8 cellular contexts compared by ENCODE assay signal in the genomic region with DNA sequence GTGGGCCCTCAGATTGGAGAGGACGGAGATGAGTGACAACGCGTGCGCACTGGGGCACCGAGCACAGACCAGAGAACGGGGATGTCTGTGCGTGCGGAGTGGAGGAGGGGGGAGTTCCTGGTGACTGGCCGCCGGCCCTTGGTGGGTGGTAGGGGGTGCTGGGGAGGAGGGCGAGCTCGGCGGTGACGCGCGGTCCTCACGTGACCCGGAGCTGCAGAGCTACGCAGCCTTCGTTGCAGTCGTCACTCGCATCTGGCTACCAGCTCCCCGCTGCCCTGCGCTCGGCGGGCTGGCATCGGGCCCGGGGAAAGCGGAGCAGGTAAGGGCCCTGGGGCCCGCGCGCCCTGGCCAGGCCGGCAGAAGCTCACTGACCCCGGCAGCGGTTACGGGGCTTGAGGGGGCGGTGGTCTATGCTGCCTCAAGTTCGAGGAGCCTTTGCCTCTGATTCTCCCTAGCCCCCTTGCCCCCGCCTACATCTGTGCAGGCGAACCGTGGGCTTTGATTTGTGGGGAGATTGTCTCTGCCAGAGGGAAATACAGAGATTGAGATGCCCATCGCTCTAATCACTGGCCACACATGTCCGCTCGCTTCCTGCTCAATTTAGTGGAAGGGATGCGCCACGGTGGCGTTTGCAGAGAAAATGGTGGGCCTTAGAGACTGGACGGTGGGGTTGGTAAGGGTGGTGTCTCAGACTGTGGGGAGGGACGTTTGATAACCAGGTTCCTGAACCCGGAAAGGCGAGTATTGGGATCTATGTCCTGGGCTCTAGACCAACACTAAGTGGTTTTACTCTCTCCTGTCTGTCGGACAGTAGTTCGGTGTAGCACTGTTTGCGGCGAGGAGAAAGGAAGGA. TPM values are rescaled to one million over a fixed set of nuclear protein-coding genes. Genes with fewer than 3 reads are reported as not detected.
A peak's percentile ranks its signal among the peaks of the same experiment; 100 is the strongest.
DNase-seq lines count a peak whose midpoint lies in the region; ATAC-seq and TF ChIP-seq lines count a peak whose summit lies in the region.

A gene (plus strand): TSS at position 245 of the 853 bp plus-strand sequence. CDS start 3,134 bp downstream, outside the sequence.

- no peaks in the 10 kb centered on the region for H3K9me3 Mint-ChIP-seq in activated CD4-positive, alpha-beta memory T cell treated with anti-CD3 and anti-CD28 coated beads, Interleukin-2, amount 10 ng/mL, durations not matched to agents 7 days and 5 days
- no peaks in the 10 kb centered on the region for H3K9me3 Mint-ChIP-seq in effector memory CD8-positive, alpha-beta T cell

- peak within 1 kb of the TSS; percentile 71 for H3K4me3 Mint-ChIP-seq in activated CD4-positive, alpha-beta memory T cell treated with anti-CD3 and anti-CD28 coated beads, Interleukin-2, amount 10 ng/mL, durations not matched to agents 7 days and 5 days
- peak within 1 kb of the TSS; percentile 60 to 80 for H3K4me3 Mint-ChIP-seq in effector memory CD8-positive, alpha-beta T cell

- peaks cover 6% of the 10 kb centered on the region for H3K4me1 Mint-ChIP-seq in activated CD4-positive, alpha-beta memory T cell treated with anti-CD3 and anti-CD28 coated beads, Interleukin-2, amount 10 ng/mL, durations not matched to agents 7 days and 5 days
- H3K4me1 Mint-ChIP-seq in effector memory CD8-positive, alpha-beta T cell (ENCODE audit: low read depth in 2 of 2): peaks cover 0 to 3% of the 10 kb centered on the region in 2 donors

- peak; percentile 64 for DNase-seq in EL
- peak; percentile 22 to 67 for DNase-seq in NCI-H1930 (lab: John Stamatoyannopoulos, UW)
- peak; percentile 19 for DNase-seq in activated CD4-positive, alpha-beta memory T cell treated with anti-CD3 and anti-CD28 coated beads, Interleukin-2, amount 10 ng/mL, durations not matched to agents 7 days and 5 days
- no peak for DNase-seq in effector memory CD8-positive, alpha-beta T cell
- peak; percentile 15 for DNase-seq in stimulated activated CD8-positive, alpha-beta memory T cell treated with anti-CD3 and anti-CD28 coated beads, Interleukin-12 subunit alpha, Interleukin-12 subunit beta, amount 100 ng/mL, for 4 hours (ENCODE audit: low read depth)
- DNase-seq in GM13977 (ENCODE audit: low spot score): no peak
- DNase-seq in NOMO-1 (lab: John Stamatoyannopoulos, UW; ENCODE audit: unreplicated experiment in 2 of 2): no peak

- in situ Hi-C loops in GM13977 (cut with MboI; ENCODE audit: low pct_unique_long_range_greater_than_20kb, low sequenced_read_pairs, unreplicated experiment): no loop called here

- POLR2A ChIA-PET in activated CD4-positive, alpha-beta memory T cell treated with anti-CD3 and anti-CD28 coated beads, Interleukin-2, amount 10 ng/mL, durations not matched to agents 7 days and 5 days (lab: Charles Lee): no interaction called here

- peaks cover 17% of the 10 kb centered on the region for H3K36me3 ChIP-seq in mesodermal cell (ENCODE audit: control insufficient read depth, insufficient read depth, low read length)

- no peaks in the 10 kb centered on the region for H3K4me1 ChIP-seq in mesodermal cell (ENCODE audit: control insufficient read depth, insufficient read depth, low read length, poor library complexity, severe bottlenecking)

- H3K27ac ChIP-seq in mesodermal cell (ENCODE audit: low read depth, low read length, severe bottlenecking): no peak within 1 kb of the TSS

- H3K27ac Mint-ChIP-seq in activated CD4-positive, alpha-beta memory T cell treated with anti-CD3 and anti-CD28 coated beads, Interleukin-2, amount 10 ng/mL, durations not matched to agents 7 days and 5 days: no peak within 1 kb of the TSS
- H3K27ac Mint-ChIP-seq in effector memory CD8-positive, alpha-beta T cell: peak within 1 kb of the TSS in 1 of 2 donors; percentile 86

- no peaks in the 10 kb centered on the region for H3K9me3 ChIP-seq in mesodermal cell (ENCODE audit: control insufficient read depth, low read length)

- CTCF ChIA-PET in activated CD4-positive, alpha-beta memory T cell treated with anti-CD3 and anti-CD28 coated beads, Interleukin-2, amount 10 ng/mL, durations not matched to agents 7 days and 5 days (lab: Charles Lee): no interaction called here

- H3K36me3 Mint-ChIP-seq in activated CD4-positive, alpha-beta memory T cell treated with anti-CD3 and anti-CD28 coated beads, Interleukin-2, amount 10 ng/mL, durations not matched to agents 7 days and 5 days (ENCODE audit: low read depth): no peaks in the 10 kb centered on the region
- H3K36me3 Mint-ChIP-seq in effector memory CD8-positive, alpha-beta T cell (ENCODE audit: insufficient read depth): peaks cover 3% of the 10 kb centered on the region

- no peak for TF ChIP-seq CTCF in GM13977 (IDR thresholded peaks at IDR 0.05; ENCODE audit: extremely low read depth, insufficient read depth, missing control alignments)

- peak; percentile 60 for ATAC-seq in effector memory CD8-positive, alpha-beta T cell (replicated peaks)

- peaks cover 5% of the 10 kb centered on the region for H3K27me3 Mint-ChIP-seq in activated CD4-positive, alpha-beta memory T cell treated with anti-CD3 and anti-CD28 coated beads, Interleukin-2, amount 10 ng/mL, durations not matched to agents 7 days and 5 days
- H3K27me3 Mint-ChIP-seq in effector memory CD8-positive, alpha-beta T cell: no peaks in the 10 kb centered on the region

- 7 to 10% methylated on average over 4 to 18 of the region's 55 CpGs for WGBS in mesodermal cell (ENCODE audit: insufficient coverage in 2 of 2), 2 experiments

- H3K4me3 ChIP-seq in mesodermal cell (ENCODE audit: extremely low read depth, insufficient read depth, low read length, poor library complexity, severe bottlenecking): peak within 1 kb of the TSS; percentile 36

RNA-seq across cellular contexts. Expression of the gene that starts here (rescaled TPM):
- total RNA-seq in activated CD4-positive, alpha-beta memory T cell treated with anti-CD3 and anti-CD28 coated beads, Interleukin-2, amount 10 ng/mL, durations not matched to agents 7 days and 5 days: 1 to 10 TPM; 2.5 to 2.8 TPM
- 9.3 TPM for polyA plus RNA-seq in mesodermal cell (2013, experiment 1 of 2)
- polyA plus RNA-seq in mesodermal cell (2013, experiment 2 of 2): 8.5 TPM

Comparison
In these comparisons a context has a peak if more than half of its experiments do, and no peak if none do; other contexts are left out.
1. DNase-seq: peak in EL (single experiment), NCI-H1930 (2 of 2), activated CD4-positive, alpha-beta memory T cell treated with anti-CD3 and anti-CD28 coated beads, Interleukin-2, amount 10 ng/mL, durations not matched to agents 7 days and 5 days (single experiment) and stimulated activated CD8-positive, alpha-beta memory T cell treated with anti-CD3 and anti-CD28 coated beads, Interleukin-12 subunit alpha, Interleukin-12 subunit beta, amount 100 ng/mL, for 4 hours (single experiment); none in effector memory CD8-positive, alpha-beta T cell (0 of 3), GM13977 (single experiment) and NOMO-1 (0 of 2).